ENCODE assay signal across 12 cellular contexts in genomic region chr16:4924593-4925378, GRCh38. TPM values are rescaled to one million over a fixed set of nuclear protein-coding genes. Genes with fewer than 3 reads are reported as not detected.
DNase-seq lines count a peak whose midpoint lies in the region; ATAC-seq, FAIRE-seq and TF ChIP-seq lines count a peak whose summit lies in the region.
"Had no signal": no experiment of that assay in that cellular context is flagged by ENCODE, and none has a peak within 500 bp of the region (broad histone marks: within the 10 kb centered on the region; RNA-seq: fewer than 3 reads in every experiment).

No MANE protein-coding gene starts in this region.

- TF ChIP-seq CTCF in right atrium auricular region (IDR thresholded peaks at IDR 0.05) (no peak), endodermal cell (conservative IDR thresholded peaks at IDR 0.05) (no peak), ovary (IDR thresholded peaks at IDR 0.05) (no peak)

- no peak overlapping the region for H4K8ac ChIP-seq in mesendoderm (ENCODE audit: low read depth, low read length)

- no peaks in the 10 kb centered on the region for H3K36me3 ChIP-seq in right atrium auricular region
- peaks cover 10% of the 10 kb centered on the region for H3K36me3 ChIP-seq in endodermal cell (ENCODE audit: control insufficient read depth, insufficient read depth, low read length)
- no peaks in the 10 kb centered on the region for H3K36me3 ChIP-seq in mesendoderm (ENCODE audit: control insufficient read depth, insufficient read depth, low read length)
- no peaks in the 10 kb centered on the region for H3K36me3 ChIP-seq in GM23248 (ENCODE audit: low read depth)
- no peaks in the 10 kb centered on the region for H3K36me3 ChIP-seq in ovary
- H3K36me3 ChIP-seq: neutrophil had no signal

- H3K9me3 Mint-ChIP-seq in endodermal cell: peaks cover 15% of the 10 kb centered on the region

- no peaks in the 10 kb centered on the region for H3F3A ChIP-seq in GM23248 (ENCODE audit: insufficient read depth)

- no peak overlapping the region for H3K4me3 ChIP-seq in right atrium auricular region
- no peak overlapping the region for H3K4me3 ChIP-seq in endodermal cell (ENCODE audit: low read length)
- no peak overlapping the region for H3K4me3 ChIP-seq in mesendoderm (ENCODE audit: low read length)
- no peak overlapping the region for H3K4me3 ChIP-seq in GM23248
- no peak overlapping the region for H3K4me3 ChIP-seq in ovary

- H3K27ac ChIP-seq in right atrium auricular region (no peak overlapping the region), endodermal cell (ENCODE audit: low read depth, low read length) (no peak overlapping the region), mesendoderm (ENCODE audit: low read depth, low read length) (no peak overlapping the region), GM23248 (no peak overlapping the region), ovary (no peak overlapping the region)
- H3K27ac ChIP-seq: neutrophil, VCaP had no signal

- H3K56ac ChIP-seq in mesendoderm (ENCODE audit: low read length): peak overlapping the region; percentile 67

- no peak for TF ChIP-seq EP300 in ovary (IDR thresholded peaks at IDR 0.05)

- peaks cover 30% of the 10 kb centered on the region for H3K36me3 Mint-ChIP-seq in endodermal cell (ENCODE audit: low read depth)

- in situ Hi-C loops in GM23248 (cut with MboI): no loop called here

- H3K9ac ChIP-seq in endodermal cell (ENCODE audit: extremely low read depth, low read length, poor library complexity, severe bottlenecking) (no peak overlapping the region), mesendoderm (ENCODE audit: low read length) (peak overlapping the region; percentile 32), GM23248 (no peak overlapping the region)

- no peak overlapping the region for H3K18ac ChIP-seq in mesendoderm (ENCODE audit: low read length)

- no peaks in the 10 kb centered on the region for H4K20me1 ChIP-seq in GM23248 (ENCODE audit: insufficient read depth)

- H3K79me2 ChIP-seq in mesendoderm (ENCODE audit: control insufficient read depth, insufficient read depth, low read length) (no peaks in the 10 kb centered on the region), GM23248 (ENCODE audit: insufficient read depth) (no peaks in the 10 kb centered on the region)

- no peaks in the 10 kb centered on the region for H3K27me3 ChIP-seq in right atrium auricular region
- H3K27me3 ChIP-seq in endodermal cell (ENCODE audit: control insufficient read depth, insufficient read depth, low read length, poor library complexity, severe bottlenecking): no peaks in the 10 kb centered on the region
- no peaks in the 10 kb centered on the region for H3K27me3 ChIP-seq in mesendoderm (ENCODE audit: insufficient read depth, low read length, poor library complexity)
- no peaks in the 10 kb centered on the region for H3K27me3 ChIP-seq in GM23248 (replicated peaks; ENCODE audit: insufficient read depth)
- H3K27me3 ChIP-seq in ovary: no peaks in the 10 kb centered on the region

- H3K9me3 ChIP-seq in right atrium auricular region (peaks cover 8 to 19% of the 10 kb centered on the region in 2 donors), endodermal cell (ENCODE audit: control insufficient read depth, low read length) (peaks cover 11% of the 10 kb centered on the region), GM23248 (ENCODE audit: low read depth) (no peaks in the 10 kb centered on the region), ovary (no peaks in the 10 kb centered on the region)

- H3K4me3 Mint-ChIP-seq in endodermal cell: no peak overlapping the region
- H3K4me3 Mint-ChIP-seq: HFFc6 had no signal

- H3K4me1 ChIP-seq in right atrium auricular region (no peaks in the 10 kb centered on the region), endodermal cell (ENCODE audit: control insufficient read depth, insufficient read depth, low read length) (peaks cover 6% of the 10 kb centered on the region), mesendoderm (ENCODE audit: control insufficient read depth, low read depth, low read length) (peaks cover 7% of the 10 kb centered on the region), GM23248 (ENCODE audit: insufficient read depth) (no peaks in the 10 kb centered on the region), ovary (ENCODE audit: insufficient read depth) (no peaks in the 10 kb centered on the region)

- intact Hi-C loops in Right ventricle myocardium superior (cut with DNase I): no loop called here
- intact Hi-C loops in ovary (cut with DNase I): no loop called here

- H4K5ac ChIP-seq in mesendoderm (ENCODE audit: low read length): no peak overlapping the region

- peak overlapping the region; percentile 85 for H3K27ac Mint-ChIP-seq in endodermal cell
- H3K27ac Mint-ChIP-seq: HFFc6 had no signal

- no peaks in the 10 kb centered on the region for H3K79me1 ChIP-seq in mesendoderm (ENCODE audit: low read length)

- H2BK120ac ChIP-seq in mesendoderm (ENCODE audit: low read depth, low read length): no peak overlapping the region

- H3K9me2 ChIP-seq in GM23248 (ENCODE audit: insufficient read depth): no peaks in the 10 kb centered on the region

- no peak overlapping the region for H3K4ac ChIP-seq in mesendoderm (ENCODE audit: low read depth, low read length)

- no peak overlapping the region for H2AK5ac ChIP-seq in mesendoderm (ENCODE audit: low read length)

- FAIRE-seq in urothelium cell line (lab: Jason Lieb, UNC): peak; percentile 44

- H2BK15ac ChIP-seq in mesendoderm (replicated peaks; ENCODE audit: low read depth): no peak overlapping the region

- peaks cover 10% of the 10 kb centered on the region for H3K4me1 Mint-ChIP-seq in endodermal cell

- no peak overlapping the region for H2BK5ac ChIP-seq in mesendoderm (ENCODE audit: low read length)

- peak; percentile 29 for ATAC-seq in Right ventricle myocardium superior (ENCODE audit: poor library complexity)
- ATAC-seq in GM18873 (IDR thresholded peaks at IDR 0.05; ENCODE audit: low FRiP score, unreplicated experiment): no peak

- H3K27me3 Mint-ChIP-seq in endodermal cell (ENCODE audit: insufficient read depth): no peaks in the 10 kb centered on the region

- no peak overlapping the region for H2AFZ ChIP-seq in GM23248

- 69 to 76% methylated on average over 2 to 13 of the region's 13 CpGs for WGBS in endodermal cell (ENCODE audit: insufficient coverage in 1 of 2, insufficient read length in 1 of 2), 2 experiments
- WGBS in mesendoderm (ENCODE audit: extremely low coverage, insufficient coverage, low lambda C conversion rate): no CpG with 5 or more reads among the region's 13 CpGs
- WGBS in GM23248 (ENCODE audit: low coverage in 1 of 2, low lambda C conversion rate in 2 of 2, missing lambda C conversion rate in 2 of 2), 2 experiments: 48 to 49% methylated on average over 13 of the region's 13 CpGs
- WGBS in ovary, 3 donors: 37 to 46% (median 39%) methylated on average over 10 to 13 of the region's 13 CpGs

- TF ChIP-seq POLR2A in ovary (IDR thresholded peaks at IDR 0.05): no peak

- no peak for DNase-seq in Right ventricle myocardium superior
- DNase-seq in right atrium auricular region (ENCODE audit: low spot score): no peak
- DNase-seq in endodermal cell: peak; percentile 82
- peak; percentile 83 for DNase-seq in mesendoderm
- peak; percentile 73 for DNase-seq in urothelium cell line (ENCODE audit: low spot score)
- no peak for DNase-seq in GM23248
- DNase-seq in ovary: no peak
- DNase-seq: HFFc6, Kasumi-1 had no signal

- H3K23ac ChIP-seq in mesendoderm (ENCODE audit: low read length): no peak overlapping the region

- H3K4me2 ChIP-seq in mesendoderm (ENCODE audit: low read length) (no peak overlapping the region), GM23248 (ENCODE audit: unreplicated experiment) (no peak overlapping the region)

RNA-seq across cellular contexts. Expression of gene PPL, which starts 12.2 kb away (rescaled TPM):
- total RNA-seq in Right ventricle myocardium superior: 14.9 TPM
- total RNA-seq in right atrium auricular region: 10 to 100 TPM in 1 of 2 donors, 1 to 10 TPM in 1; 7.5 to 17.1 TPM
- 10 to 100 TPM; 37.8 to 48.5 TPM for total RNA-seq in endodermal cell
- polyA plus RNA-seq in endodermal cell (2013, experiment 1 of 2): 4.7 TPM
- polyA plus RNA-seq in endodermal cell (2013, experiment 2 of 2): 3.6 TPM
- 14.5 TPM for polyA plus RNA-seq in mesendoderm (2013, experiment 1 of 2)
- polyA plus RNA-seq in mesendoderm (2013, experiment 2 of 2): 15.7 TPM
- total RNA-seq in GM23248 (2014; rRNA removed; shearing (Covaris generic)): 1.2 and 1.9 TPM in 2 replicates
- polyA plus RNA-seq in GM23248 (2016; fragmentation: Nextera tagmentation; extraction: Ambion mirVana): 0.94 and 1.7 TPM in 2 replicates
- 10 to 100 TPM in 4 of 7 donors, 1 to 10 TPM in 3; 6.9 to 37.8 (median 17.4) TPM for total RNA-seq in ovary
- 1 to 10 TPM; 4.2 to 5.3 TPM for polyA plus RNA-seq in ovary

RNA-seq across cellular contexts. Expression of gene SEC14L5, which starts 33.3 kb away (rescaled TPM):
- total RNA-seq in Right ventricle myocardium superior: 26.2 TPM
- total RNA-seq in right atrium auricular region: 1 to 10 TPM in 1 of 2 donors, under 1 TPM in 1; 0.28 to 2.0 TPM
- under 1 TPM; 0.22 to 0.33 TPM for total RNA-seq in endodermal cell
- polyA plus RNA-seq in endodermal cell (2013, experiment 1 of 2): 0.89 TPM
- polyA plus RNA-seq in endodermal cell (2013, experiment 2 of 2): 0.37 TPM
- polyA plus RNA-seq in mesendoderm (2013, experiment 1 of 2): 0.42 TPM
- polyA plus RNA-seq in mesendoderm (2013, experiment 2 of 2): 0.56 TPM
- total RNA-seq in GM23248 (2014; rRNA removed; shearing (Covaris generic)): not detected in 2 replicates
- polyA plus RNA-seq in GM23248 (2016; fragmentation: Nextera tagmentation; extraction: Ambion mirVana): not detected in 2 replicates
- under 1 TPM; 0.11 to 0.87 (median 0.38) TPM for total RNA-seq in ovary
- 1 to 10 TPM in 1 of 2 donors, under 1 TPM in 1; 0.38 to 1.5 TPM for polyA plus RNA-seq in ovary
- total RNA-seq: HFFc6 had no signal

Comparison
In these comparisons a context has a peak if more than half of its experiments do, and no peak if none do; other contexts are left out.
1. DNase-seq: peak in endodermal cell (single experiment), mesendoderm (single experiment) and urothelium cell line (single experiment); none in Right ventricle myocardium superior (single experiment), right atrium auricular region (single experiment), GM23248 (single experiment) and ovary (0 of 5).